Comparison of ENCODE assay signal across 23 cellular contexts in the genomic region with DNA sequence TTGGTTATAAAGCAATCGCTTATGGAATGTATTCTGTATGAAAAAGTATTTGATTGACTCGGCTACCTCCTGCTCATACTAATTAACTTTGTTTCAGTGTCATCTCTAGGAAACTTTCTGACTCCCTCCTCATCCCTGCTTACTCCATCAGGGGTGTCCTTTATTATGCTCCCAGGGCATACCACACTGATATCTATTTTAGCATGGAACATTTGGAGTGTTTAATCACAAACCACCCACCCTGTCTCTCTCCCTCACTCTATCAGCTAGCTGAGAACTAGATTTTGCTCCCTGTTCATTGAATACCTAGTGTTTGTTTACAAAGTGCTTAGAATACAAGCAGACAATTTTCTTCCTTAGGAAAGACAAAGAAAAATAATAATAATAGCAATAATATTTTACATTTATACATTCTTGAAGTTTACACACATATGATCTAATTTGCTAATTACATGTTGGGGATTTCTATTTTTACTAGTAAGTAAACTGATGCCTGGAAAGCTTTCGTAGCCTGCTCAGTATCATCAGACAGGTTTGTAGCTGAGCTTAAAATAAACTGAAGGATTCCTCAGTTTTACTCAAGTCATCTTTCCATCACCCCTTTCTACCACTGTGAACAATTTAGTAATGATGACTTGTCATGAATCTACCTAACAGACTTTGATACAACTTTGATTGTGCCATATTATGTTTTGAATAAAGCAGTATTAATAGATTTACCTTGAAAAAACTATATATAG.
DNase-seq lines count a peak whose midpoint lies in the region; ATAC-seq, FAIRE-seq and TF ChIP-seq lines count a peak whose summit lies in the region.
"Had no signal": no experiment of that assay in that cellular context is flagged by ENCODE, and none has a peak within 500 bp of the region (broad histone marks: within the 10 kb centered on the region; RNA-seq: fewer than 3 reads in every experiment).

No MANE protein-coding gene starts in this region.

- peak overlapping the region; percentile 24 for H3K27ac Mint-ChIP-seq in activated naive CD4-positive, alpha-beta T cell treated with anti-CD3 and anti-CD28 coated beads, Interleukin-2, amount 10 ng/mL, durations not matched to agents 7 days and 5 days
- H3K27ac Mint-ChIP-seq: B cell; CD4-positive, alpha-beta T cell; CD8-positive, alpha-beta T cell had no signal

- no peak for DNase-seq in activated naive CD4-positive, alpha-beta T cell treated with anti-CD3 and anti-CD28 coated beads, Interleukin-2, amount 10 ng/mL, durations not matched to agents 7 days and 5 days
- no peak for DNase-seq in activated naive CD4-positive, alpha-beta T cell treated with anti-CD3 and anti-CD28 coated beads, Interleukin-2, amount 50 U/mL, for 16 hours
- DNase-seq in Right ventricle myocardium superior = no peak
- no peak for DNase-seq in right atrium auricular region (ENCODE audit: low spot score)
- DNase-seq in left ventricle myocardium inferior = no peak
- DNase-seq in coronary artery (ENCODE audit: low spot score) = no peak
- no peak for DNase-seq in H54 (ENCODE audit: insufficient read length, low spot score)
- DNase-seq: AML-193; Caco-2; Calu3; CD4-positive, alpha-beta T cell; CD8-positive, alpha-beta T cell; DMS79 treated with DMSO at 0.1 percent for 48 hours; GF-D8 had no signal

- TF ChIP-seq CTCF in right atrium auricular region (IDR thresholded peaks at IDR 0.05) (no peak), left ventricle myocardium inferior (IDR thresholded peaks at IDR 0.05; ENCODE audit: borderline replicate concordance) (no peak), coronary artery (IDR thresholded peaks at IDR 0.05) (no peak)

- peaks cover 3% of the 10 kb centered on the region for H3K9me3 Mint-ChIP-seq in activated naive CD4-positive, alpha-beta T cell treated with anti-CD3 and anti-CD28 coated beads, Interleukin-2, amount 10 ng/mL, durations not matched to agents 7 days and 5 days
- H3K9me3 Mint-ChIP-seq: CD4-positive, alpha-beta T cell had no signal

- H3K4me3 ChIP-seq in right atrium auricular region (no peak overlapping the region), left ventricle myocardium inferior (no peak overlapping the region), coronary artery (no peak overlapping the region)
- H3K4me3 ChIP-seq: A549; BLaER1 treated with 17β-estradiol and CSF1 and Interleukin-3, amounts not matched to agents 10 nM and 100 nM had no signal

- H3K27me3 ChIP-seq in right atrium auricular region = no peaks in the 10 kb centered on the region
- H3K27me3 ChIP-seq in left ventricle myocardium inferior (ENCODE audit: low read depth) = no peaks in the 10 kb centered on the region

- CTCF ChIA-PET in activated naive CD4-positive, alpha-beta T cell treated with anti-CD3 and anti-CD28 coated beads, Interleukin-2, amount 10 ng/mL, durations not matched to agents 7 days and 5 days (lab: Charles Lee) = no interaction called here

- H3K36me3 ChIP-seq in right atrium auricular region (no peaks in the 10 kb centered on the region), left ventricle myocardium inferior (no peaks in the 10 kb centered on the region)
- H3K36me3 ChIP-seq: BLaER1 treated with 17β-estradiol and CSF1 and Interleukin-3, amounts not matched to agents 10 nM and 100 nM had no signal

- H3K4me1 ChIP-seq in right atrium auricular region = peaks cover 0 to 11% of the 10 kb centered on the region in 2 donors
- H3K4me1 ChIP-seq in left ventricle myocardium inferior = peaks cover 4% of the 10 kb centered on the region
- H3K4me1 ChIP-seq: A549; BLaER1 treated with 17β-estradiol and CSF1 and Interleukin-3, amounts not matched to agents 10 nM and 100 nM had no signal

- H3K4me1 Mint-ChIP-seq in activated naive CD4-positive, alpha-beta T cell treated with anti-CD3 and anti-CD28 coated beads, Interleukin-2, amount 10 ng/mL, durations not matched to agents 7 days and 5 days = no peaks in the 10 kb centered on the region
- H3K4me1 Mint-ChIP-seq: B cell had no signal

- intact Hi-C loops in Right ventricle myocardium superior (cut with DNase I) (no loop called here), left ventricle myocardium inferior (cut with micrococcal nuclease) (no loop called here)

- FAIRE-seq in H54 (lab: Jason Lieb, UNC) = no peak
- FAIRE-seq: A549, D721Med, G401.6, GM12891, GM19239 had no signal

- H3K4me3 Mint-ChIP-seq in activated naive CD4-positive, alpha-beta T cell treated with anti-CD3 and anti-CD28 coated beads, Interleukin-2, amount 10 ng/mL, durations not matched to agents 7 days and 5 days = no peak overlapping the region
- H3K4me3 Mint-ChIP-seq: B cell; CD4-positive, alpha-beta T cell; CD8-positive, alpha-beta T cell had no signal

- H3K27me3 Mint-ChIP-seq in activated naive CD4-positive, alpha-beta T cell treated with anti-CD3 and anti-CD28 coated beads, Interleukin-2, amount 10 ng/mL, durations not matched to agents 7 days and 5 days = no peaks in the 10 kb centered on the region
- H3K27me3 Mint-ChIP-seq: B cell; CD4-positive, alpha-beta T cell had no signal

- ATAC-seq in Right ventricle myocardium superior (ENCODE audit: poor library complexity) = peak; percentile 88
- ATAC-seq: A549; CD8-positive, alpha-beta T cell had no signal

- H3K27ac ChIP-seq in right atrium auricular region = peak overlapping the region in 1 of 2 donors; percentile 10
- H3K27ac ChIP-seq in left ventricle myocardium inferior (replicated peaks) = peak overlapping the region; percentile 37
- H3K27ac ChIP-seq in coronary artery = no peak overlapping the region
- H3K27ac ChIP-seq: 22Rv1; A549; BLaER1 treated with 17β-estradiol and CSF1 and Interleukin-3, amounts not matched to agents 10 nM and 100 nM; C4-2B had no signal

- H3K9me3 ChIP-seq in right atrium auricular region (no peaks in the 10 kb centered on the region), left ventricle myocardium inferior (replicated peaks) (no peaks in the 10 kb centered on the region)
- H3K9me3 ChIP-seq: A549; BLaER1 treated with 17β-estradiol and CSF1 and Interleukin-3, amounts not matched to agents 10 nM and 100 nM; Caco-2 had no signal

- H3K36me3 Mint-ChIP-seq in activated naive CD4-positive, alpha-beta T cell treated with anti-CD3 and anti-CD28 coated beads, Interleukin-2, amount 10 ng/mL, durations not matched to agents 7 days and 5 days = no peaks in the 10 kb centered on the region
- H3K36me3 Mint-ChIP-seq: CD8-positive, alpha-beta T cell had no signal

- TF ChIP-seq POLR2A in H54 (IDR thresholded peaks at IDR 0.05; ENCODE audit: low read depth, low read length) = no peak
